In genomic region chr5:149228610-149229297, GRCh38 we compare ENCODE assay signal across 8 cellular contexts. TPM values are rescaled to one million over a fixed set of nuclear protein-coding genes. Genes with fewer than 3 reads are reported as not detected.
DNase-seq lines count a peak whose midpoint lies in the region; ATAC-seq lines count a peak whose summit lies in the region.

No MANE protein-coding gene starts in this region.

- peak; percentile 91 for DNase-seq in G401 (ENCODE audit: low spot score)
- peak; percentile 69 for DNase-seq in NCI-H460 (ENCODE audit: extremely low read depth, low read depth)
- DNase-seq in cerebellar cortex (ENCODE audit: low spot score): peak; percentile 87
- DNase-seq in left colon: no peak
- DNase-seq in ureter (ENCODE audit: low spot score): peak; percentile 68
- DNase-seq in activated T-cell treated with anti-CD3 and anti-CD28 coated beads, Interleukin-2, amount 50 U/mL, for 72 hours: no peak

- peaks cover 6% of the 10 kb centered on the region for H3K27me3 Mint-ChIP-seq in activated T-cell treated with anti-CD3 and anti-CD28 coated beads, Interleukin-2, amount 50 U/mL, for 72 hours (ENCODE audit: low read depth)

- H3K4me3 Mint-ChIP-seq in activated T-cell treated with anti-CD3 and anti-CD28 coated beads, Interleukin-2, amount 50 U/mL, for 72 hours: no peak overlapping the region

- intact Hi-C loops in left colon (cut with DNase I, micrococcal nuclease): loop anchor here in 1 of 2 donors (10.0 kb wide), 1 partner anchor 84 kb away; the partner anchor contains the start of gene ABLIM3

- no peaks in the 10 kb centered on the region for H3K4me1 Mint-ChIP-seq in activated T-cell treated with anti-CD3 and anti-CD28 coated beads, Interleukin-2, amount 50 U/mL, for 72 hours (ENCODE audit: low read depth)

- in situ Hi-C loops in G401 (cut with HindIII; ENCODE audit: low sequenced_read_pairs): no loop called here

- H3K9me3 Mint-ChIP-seq in activated T-cell treated with anti-CD3 and anti-CD28 coated beads, Interleukin-2, amount 50 U/mL, for 72 hours: no peaks in the 10 kb centered on the region

- ATAC-seq in left colon: peak; percentile 93
- ATAC-seq in GM18861 (IDR thresholded peaks at IDR 0.05; ENCODE audit: unreplicated experiment): no peak
- ATAC-seq in HG03135 (IDR thresholded peaks at IDR 0.05; ENCODE audit: unreplicated experiment): no peak
- no peak for ATAC-seq in activated T-cell treated with anti-CD3 and anti-CD28 coated beads, Interleukin-2, amount 50 U/mL, for 72 hours (replicated peaks in 1 of 2)

- no peak overlapping the region for H3K27ac Mint-ChIP-seq in activated T-cell treated with anti-CD3 and anti-CD28 coated beads, Interleukin-2, amount 50 U/mL, for 72 hours

- no peaks in the 10 kb centered on the region for H3K36me3 Mint-ChIP-seq in activated T-cell treated with anti-CD3 and anti-CD28 coated beads, Interleukin-2, amount 50 U/mL, for 72 hours (ENCODE audit: insufficient read depth in 2 of 2)

RNA-seq across cellular contexts. Expression of gene AFAP1L1, which starts 42.9 kb away (rescaled TPM):
- 0.12 and 0.14 TPM in 2 replicates for total RNA-seq in G401 (2014; rRNA removed; shearing (Covaris generic))
- 1.4 and 2.3 TPM in 2 replicates for total RNA-seq in NCI-H460 (2014; rRNA removed; shearing (Covaris generic))
- 1.2 and 4.7 TPM in 2 replicates for polyA plus RNA-seq in NCI-H460 (2014; cell fraction: nucleus; rRNA removed)
- total RNA-seq in left colon (1 to 10 TPM; 1.9 to 2.7 TPM), ureter (8.4 TPM)
- under 1 TPM; 0.12 to 0.17 TPM for total RNA-seq in activated T-cell treated with anti-CD3 and anti-CD28 coated beads, Interleukin-2, amount 50 U/mL, for 72 hours

Comparison
In these comparisons a context has a peak if more than half of its experiments do, and no peak if none do; other contexts are left out.
1. DNase-seq: peak in G401 (single experiment), NCI-H460 (single experiment), cerebellar cortex (single experiment) and ureter (single experiment); none in left colon (0 of 2) and activated T-cell treated with anti-CD3 and anti-CD28 coated beads, Interleukin-2, amount 50 U/mL, for 72 hours (0 of 2).